In the genomic region with DNA sequence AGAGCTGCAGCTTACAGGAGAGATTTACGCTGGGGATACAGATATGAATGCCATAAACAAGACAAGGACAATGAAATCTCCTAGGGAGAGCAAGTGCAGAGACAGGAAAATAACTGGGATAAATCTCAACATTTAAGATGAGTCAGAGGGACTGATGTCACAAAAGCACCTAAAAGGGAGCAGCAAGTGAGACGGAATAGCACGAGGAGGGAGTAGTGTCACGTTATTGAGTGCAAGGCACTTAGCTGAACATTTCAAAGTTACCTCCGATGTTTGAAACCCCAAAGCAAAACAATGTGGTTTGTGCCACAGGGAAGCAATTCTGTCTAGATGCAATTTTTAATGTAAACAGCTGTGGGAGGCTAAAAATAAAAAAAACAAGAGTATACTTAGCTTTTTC, we compare ENCODE assay signal across 19 cellular contexts.
"Had no signal": no experiment of that assay in that cellular context is flagged by ENCODE, and none has a peak within 500 bp of the region (broad histone marks: within the 10 kb centered on the region; RNA-seq: fewer than 3 reads in every experiment).

No MANE protein-coding gene starts in this region.

- FAIRE-seq: colon had no signal

- DNase-seq: activated CD4-positive, alpha-beta T cell treated with anti-CD3 and anti-CD28 coated beads, Interleukin-2, amount 10 ng/mL, durations not matched to agents 24 days and 14 days; activated CD4-positive, CD25-positive, alpha-beta regulatory T cell treated with anti-CD3 and anti-CD28 coated beads, Interleukin-2, amount 50 U/mL, for 72 hours; activated CD8-positive, alpha-beta T cell treated with anti-CD3 and anti-CD28 coated beads for 36 hours; activated T-cell treated with anti-CD3 and anti-CD28 coated beads, Interleukin-2, amount 50 U/mL, for 4 hours; dermis blood vessel endothelial cell; effector CD4-positive, alpha-beta T cell; foreskin melanocyte; heart right ventricle; natural killer cell; posterior cingulate gyrus; right cardiac atrium; stimulated activated CD4-positive, alpha-beta T cell treated with anti-CD3 and anti-CD28 coated beads, Interleukin-12 subunit alpha, Interleukin-12 subunit beta, amount 100 ng/mL, for 4 hours; stimulated activated CD4-positive, alpha-beta T cell treated with anti-CD3 and anti-CD28 coated beads, Interleukin-4, amount 100 ng/mL, for 24 hours; T-helper 9 cell; upper lobe of left lung had no signal

- H3K27me3 ChIP-seq: esophagus muscularis mucosa, heart right ventricle, upper lobe of left lung had no signal

- H3K36me3 ChIP-seq: esophagus muscularis mucosa, heart right ventricle, upper lobe of left lung had no signal

- H3K27ac ChIP-seq: esophagus muscularis mucosa, heart right ventricle, upper lobe of left lung had no signal

- H3K4me3 ChIP-seq: esophagus muscularis mucosa, heart right ventricle, upper lobe of left lung had no signal

- H3K4me1 ChIP-seq: esophagus muscularis mucosa, heart right ventricle, upper lobe of left lung had no signal

- ATAC-seq: activated CD8-positive, alpha-beta T cell treated with anti-CD3 and anti-CD28 coated beads for 36 hours; activated naive CD4-positive, alpha-beta T cell treated with anti-CD3 and anti-CD28 coated beads, Interleukin-2, amount 50 U/mL, for 72 hours; activated T-cell treated with anti-CD3 and anti-CD28 coated beads, Interleukin-2, amount 50 U/mL, for 4 hours; heart right ventricle; natural killer cell; right cardiac atrium; stimulated activated effector memory CD8-positive, alpha-beta T cell treated with anti-CD3 and anti-CD28 coated beads, Interleukin-12 subunit alpha, Interleukin-12 subunit beta, amount 100 ng/mL, for 72 hours had no signal

- H3K9me3 ChIP-seq: esophagus muscularis mucosa, upper lobe of left lung had no signal
